12 cellular contexts compared by ENCODE assay signal in the genomic region with DNA sequence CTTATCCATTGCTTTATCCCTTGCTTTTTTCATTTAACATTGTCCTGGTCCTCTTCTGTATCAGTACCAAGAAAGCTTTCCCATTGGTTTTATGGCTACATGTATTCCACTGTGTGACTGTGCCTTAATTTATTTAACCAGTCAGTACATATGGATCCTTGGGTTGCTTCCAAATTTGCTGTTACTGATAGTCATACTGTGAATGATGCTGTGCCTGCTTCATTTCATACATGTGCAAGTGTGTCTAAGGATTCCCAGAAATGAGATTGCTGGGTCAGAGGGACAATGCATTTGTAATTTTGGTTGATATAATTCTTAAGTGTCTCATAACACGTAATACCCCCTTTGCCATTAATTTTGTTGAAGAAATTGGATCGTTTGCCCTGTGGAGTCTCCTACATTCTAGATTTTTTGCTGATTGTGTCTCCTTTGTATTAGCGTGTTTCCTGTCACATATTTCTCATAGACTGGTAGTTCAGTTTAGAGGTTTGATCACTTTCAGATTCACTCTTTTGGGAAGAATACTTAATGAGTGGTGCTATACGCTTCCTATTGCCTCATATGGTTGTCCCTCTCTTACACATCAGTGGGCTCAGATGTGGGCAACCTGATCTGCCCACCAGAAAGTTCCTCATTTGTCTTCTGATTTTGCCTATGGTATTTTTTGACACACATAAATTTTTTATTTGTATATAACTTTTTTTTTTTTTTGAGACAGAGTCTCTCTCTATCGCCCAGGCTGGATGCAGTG. TPM values are rescaled to one million over a fixed set of nuclear protein-coding genes. Genes with fewer than 3 reads are reported as not detected.
DNase-seq lines count a peak whose midpoint lies in the region; ATAC-seq and TF ChIP-seq lines count a peak whose summit lies in the region.
"Had no signal": no experiment of that assay in that cellular context is flagged by ENCODE, and none has a peak within 500 bp of the region (broad histone marks: within the 10 kb centered on the region; RNA-seq: fewer than 3 reads in every experiment).

No MANE protein-coding gene starts in this region.

- no peaks in the 10 kb centered on the region for H3K27me3 Mint-ChIP-seq in activated CD4-positive, alpha-beta memory T cell treated with anti-CD3 and anti-CD28 coated beads, Interleukin-2, amount 10 ng/mL, durations not matched to agents 7 days and 5 days
- H3K27me3 Mint-ChIP-seq in T-cell, result no peaks in the 10 kb centered on the region

- peak; percentile 63 for DNase-seq in GM10266 (ENCODE audit: extremely low spot score)
- no peak for DNase-seq in activated CD4-positive, alpha-beta memory T cell treated with anti-CD3 and anti-CD28 coated beads, Interleukin-2, amount 10 ng/mL, durations not matched to agents 7 days and 5 days
- DNase-seq in activated CD4-positive, CD25-positive, alpha-beta regulatory T cell (lab: John Stamatoyannopoulos, UW), result no peak
- DNase-seq in T-cell, result no peak
- no peak for DNase-seq in NCI-H1092 treated with DMSO at 0.1 percent for 48 hours (lab: John Stamatoyannopoulos, UW)
- no peak for DNase-seq in stimulated activated CD4-positive, alpha-beta T cell treated with anti-CD3 and anti-CD28 coated beads, Interleukin-1b, Interleukin-23, amount 100 ng/mL, for 48 hours
- DNase-seq: C1 segment of cervical spinal cord, NCI-H345 had no signal

- CTCF ChIA-PET in activated CD4-positive, alpha-beta memory T cell treated with anti-CD3 and anti-CD28 coated beads, Interleukin-2, amount 10 ng/mL, durations not matched to agents 7 days and 5 days (lab: Charles Lee), result no interaction called here
- CTCF ChIA-PET in T-cell (lab: Charles Lee), result no interaction called here

- ATAC-seq in GM18870 (IDR thresholded peaks at IDR 0.05; ENCODE audit: unreplicated experiment) (peak; percentile 90), HG02885 (IDR thresholded peaks at IDR 0.05; ENCODE audit: poor library complexity, unreplicated experiment) (peak; percentile 85), T-cell (replicated peaks in 1 of 4) (no peak)

- POLR2A ChIA-PET in activated CD4-positive, alpha-beta memory T cell treated with anti-CD3 and anti-CD28 coated beads, Interleukin-2, amount 10 ng/mL, durations not matched to agents 7 days and 5 days (lab: Charles Lee), result no interaction called here
- POLR2A ChIA-PET in T-cell (lab: Charles Lee), result no interaction called here

- H3K9me3 Mint-ChIP-seq in activated CD4-positive, alpha-beta memory T cell treated with anti-CD3 and anti-CD28 coated beads, Interleukin-2, amount 10 ng/mL, durations not matched to agents 7 days and 5 days, result no peaks in the 10 kb centered on the region
- H3K9me3 Mint-ChIP-seq in T-cell, result no peaks in the 10 kb centered on the region

- peak overlapping the region; percentile 19 for H3K27ac Mint-ChIP-seq in activated CD4-positive, alpha-beta memory T cell treated with anti-CD3 and anti-CD28 coated beads, Interleukin-2, amount 10 ng/mL, durations not matched to agents 7 days and 5 days
- no peak overlapping the region for H3K27ac Mint-ChIP-seq in T-cell

- H3K4me3 Mint-ChIP-seq in activated CD4-positive, alpha-beta memory T cell treated with anti-CD3 and anti-CD28 coated beads, Interleukin-2, amount 10 ng/mL, durations not matched to agents 7 days and 5 days, result no peak overlapping the region
- no peak overlapping the region for H3K4me3 Mint-ChIP-seq in T-cell

- peaks cover 51% of the 10 kb centered on the region for H3K36me3 Mint-ChIP-seq in activated CD4-positive, alpha-beta memory T cell treated with anti-CD3 and anti-CD28 coated beads, Interleukin-2, amount 10 ng/mL, durations not matched to agents 7 days and 5 days (ENCODE audit: low read depth)
- peaks cover 39% of the 10 kb centered on the region for H3K36me3 Mint-ChIP-seq in T-cell

- TF ChIP-seq CTCF in GM10266 (IDR thresholded peaks at IDR 0.05; ENCODE audit: control insufficient read depth, insufficient read depth, low read depth, missing control alignments), result no peak

- peaks cover 9% of the 10 kb centered on the region for H3K4me1 Mint-ChIP-seq in activated CD4-positive, alpha-beta memory T cell treated with anti-CD3 and anti-CD28 coated beads, Interleukin-2, amount 10 ng/mL, durations not matched to agents 7 days and 5 days
- peaks cover 0 to 3% (median 0%) of the 10 kb centered on the region in 3 donors for H3K4me1 Mint-ChIP-seq in T-cell

RNA-seq across cellular contexts. Expression of a gene that starts 35.2 kb away (rescaled TPM):
- total RNA-seq in activated CD4-positive, alpha-beta memory T cell treated with anti-CD3 and anti-CD28 coated beads, Interleukin-2, amount 10 ng/mL, durations not matched to agents 7 days and 5 days, result not detected
- total RNA-seq in T-cell, result not detected
- total RNA-seq: frontal cortex, temporal lobe had no signal

RNA-seq across cellular contexts. Expression of a gene that starts 47.3 kb away (rescaled TPM):
- 100 to 1,000 TPM in 1 of 2 experiments, 10 to 100 TPM in 1; 99.4 to 107 TPM for total RNA-seq in activated CD4-positive, alpha-beta memory T cell treated with anti-CD3 and anti-CD28 coated beads, Interleukin-2, amount 10 ng/mL, durations not matched to agents 7 days and 5 days
- 100 to 1,000 TPM; 116 to 189 (median 124) TPM for total RNA-seq in T-cell

RNA-seq across cellular contexts. Expression of a gene that starts 59.5 kb away (rescaled TPM):
- total RNA-seq in activated CD4-positive, alpha-beta memory T cell treated with anti-CD3 and anti-CD28 coated beads, Interleukin-2, amount 10 ng/mL, durations not matched to agents 7 days and 5 days, result 10 to 100 TPM; 10.5 to 13.9 TPM
- 10 to 100 TPM in 3 of 5 donors, 1 to 10 TPM in 2; 3.6 to 16.7 (median 11.7) TPM for total RNA-seq in T-cell

Comparison
In these comparisons a context has a peak if more than half of its experiments do, and no peak if none do; other contexts are left out.
1. ATAC-seq: peak in GM18870 (single experiment) and HG02885 (single experiment); none in T-cell (0 of 4).